Comparison of ENCODE assay signal across 12 cellular contexts in the genomic region with DNA sequence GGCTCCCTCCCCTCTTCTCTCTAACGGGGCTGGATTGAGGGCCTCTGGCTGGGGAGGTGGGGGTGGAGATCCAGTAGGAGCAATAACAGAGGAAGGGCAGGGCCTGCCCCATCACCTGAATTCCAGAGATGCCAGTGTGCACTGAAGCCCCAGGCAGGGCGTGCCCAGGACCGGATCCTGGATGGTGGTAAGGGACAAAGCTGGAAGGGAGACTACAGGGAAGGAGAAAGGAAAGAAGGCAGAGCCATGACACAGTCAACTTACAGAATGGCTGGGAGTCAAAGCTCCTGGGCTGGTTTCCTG. TPM values are rescaled to one million over a fixed set of nuclear protein-coding genes. Genes with fewer than 3 reads are reported as not detected.
DNase-seq lines count a peak whose midpoint lies in the region; ATAC-seq, FAIRE-seq and TF ChIP-seq lines count a peak whose summit lies in the region.
"Had no signal": no experiment of that assay in that cellular context is flagged by ENCODE, and none has a peak within 500 bp of the region (broad histone marks: within the 10 kb centered on the region; RNA-seq: fewer than 3 reads in every experiment).

No MANE protein-coding gene starts in this region.

- DNase-seq in activated naive CD4-positive, alpha-beta T cell treated with anti-CD3 and anti-CD28 coated beads for 36 hours: no peak
- no peak for DNase-seq in activated naive CD4-positive, alpha-beta T cell treated with anti-CD3 and anti-CD28 coated beads, Interleukin-2, amount 50 U/mL, for 72 hours (ENCODE audit: low spot score in 2 of 2)
- peak; percentile 30 for DNase-seq in HepG2 (ENCODE audit: low spot score)
- no peak for DNase-seq in tibial nerve (ENCODE audit: low spot score in 2 of 2)
- no peak for DNase-seq in medulla oblongata (ENCODE audit: extremely low spot score)
- no peak for DNase-seq in cortex of kidney (lab: John Stamatoyannopoulos, UW)
- DNase-seq: activated CD8-positive, alpha-beta T cell treated with anti-CD3 and anti-CD28 coated beads for 36 hours; naive B cell; stimulated activated naive CD4-positive, alpha-beta T cell treated with Interleukin-2 at 50 U/mL for 16 hours had no signal

- no peak for ATAC-seq in activated naive CD4-positive, alpha-beta T cell treated with anti-CD3 and anti-CD28 coated beads, Interleukin-2, amount 50 U/mL, for 72 hours
- ATAC-seq in HepG2 (peak; percentile 37), GM21515 (IDR thresholded peaks at IDR 0.05; ENCODE audit: unreplicated experiment) (no peak)
- ATAC-seq: activated CD8-positive, alpha-beta T cell treated with anti-CD3 and anti-CD28 coated beads for 36 hours had no signal

- H3K4me1 ChIP-seq in HepG2 (ENCODE audit: insufficient read depth, low read length) (peaks cover 57% of the 10 kb centered on the region), tibial nerve (peaks cover 0 to 72% (median 34%) of the 10 kb centered on the region in 4 donors)

- FAIRE-seq in HepG2 (lab: Jason Lieb, UNC): no peak
- FAIRE-seq: A204.1 had no signal

- H3K9me3 ChIP-seq in HepG2 (ENCODE audit: low read length) (no peaks in the 10 kb centered on the region), tibial nerve (no peaks in the 10 kb centered on the region)

- peak overlapping the region; percentile 49 for H2AFZ ChIP-seq in HepG2 (ENCODE audit: low read length)

- H3K27me3 Mint-ChIP-seq in activated naive CD4-positive, alpha-beta T cell treated with anti-CD3 and anti-CD28 coated beads for 36 hours (ENCODE audit: low read depth): no peaks in the 10 kb centered on the region
- H3K27me3 Mint-ChIP-seq: activated CD8-positive, alpha-beta T cell treated with anti-CD3 and anti-CD28 coated beads for 36 hours; naive B cell had no signal

- TF ChIP-seq EP300 in HepG2 (IDR thresholded peaks at IDR 0.05; ENCODE audit: low read depth in 2 of 2, low read length in 2 of 2) (no peak), HepG2 (CRISPR knock-in tag; IDR thresholded peaks at IDR 0.05; ENCODE audit: borderline replicate concordance) (no peak), tibial nerve (IDR thresholded peaks at IDR 0.05) (no peak)

- CTCF ChIA-PET in activated naive CD4-positive, alpha-beta T cell treated with anti-CD3 and anti-CD28 coated beads for 36 hours (lab: Charles Lee): no interaction called here
- CTCF ChIA-PET in HepG2 (lab: Yijun Ruan, JAX; ENCODE audit: low intra/inter-chr PET ratio, low total read pairs): no interaction called here

- TF ChIP-seq POLR2A in HepG2 (IDR thresholded peaks at IDR 0.05; ENCODE audit: insufficient read depth in 1 of 2, low read depth in 2 of 2, low read length in 2 of 2): no peak
- TF ChIP-seq POLR2A in tibial nerve (IDR thresholded peaks at IDR 0.05): no peak

- H3K4me1 Mint-ChIP-seq in activated naive CD4-positive, alpha-beta T cell treated with anti-CD3 and anti-CD28 coated beads for 36 hours (ENCODE audit: low read depth): peaks cover 41% of the 10 kb centered on the region

- H3K27ac ChIP-seq in cingulate gyrus (ENCODE audit: low read depth, low read length) (peak overlapping the region; percentile 96), HepG2 (ENCODE audit: extremely low read length, insufficient read depth, low read length) (peak overlapping the region; percentile 77), tibial nerve (peak overlapping the region; percentile 10 to 95 (median 78))

- TF ChIP-seq CTCF in HepG2 (CRISPR knock-in tag; IDR thresholded peaks at IDR 0.05) (no peak), tibial nerve (IDR thresholded peaks at IDR 0.05) (no peak)

- H3K4me3 ChIP-seq in HepG2 (replicated peaks in 1 of 3; ENCODE audit: insufficient read depth in 1 of 3, low read depth in 2 of 3, low read length in 3 of 3) (peak overlapping the region; percentile 58 to 78 (median 60)), tibial nerve (peak overlapping the region in 1 of 4 donors; percentile 20)

- 14% methylated on average over 3 of the region's 3 CpGs for WGBS in HepG2 (ENCODE audit: low lambda C conversion rate)
- 47 to 59% methylated on average over 3 of the region's 3 CpGs for WGBS in tibial nerve, 2 donors

- H3K79me2 ChIP-seq in HepG2 (ENCODE audit: insufficient read depth, low read length): peaks cover 17% of the 10 kb centered on the region

- H3K27me3 ChIP-seq in HepG2 (ENCODE audit: control insufficient read depth in 1 of 2, insufficient read depth in 2 of 2, low read length in 2 of 2) (no peaks in the 10 kb centered on the region; a peak in 1 of 5 replicates), tibial nerve (no peaks in the 10 kb centered on the region)

- no peaks in the 10 kb centered on the region for H4K20me1 ChIP-seq in HepG2 (ENCODE audit: insufficient read depth, low read length)

- H3K36me3 Mint-ChIP-seq in activated naive CD4-positive, alpha-beta T cell treated with anti-CD3 and anti-CD28 coated beads for 36 hours (ENCODE audit: low read depth): peaks cover 20% of the 10 kb centered on the region
- H3K36me3 Mint-ChIP-seq in activated naive CD4-positive, alpha-beta T cell treated with anti-CD3 and anti-CD28 coated beads, Interleukin-2, amount 50 U/mL, for 72 hours: peaks cover 27 to 37% of the 10 kb centered on the region in 2 donors
- H3K36me3 Mint-ChIP-seq: naive B cell had no signal

- H3K4me3 Mint-ChIP-seq in activated naive CD4-positive, alpha-beta T cell treated with anti-CD3 and anti-CD28 coated beads for 36 hours: no peak overlapping the region
- H3K4me3 Mint-ChIP-seq: activated CD8-positive, alpha-beta T cell treated with anti-CD3 and anti-CD28 coated beads for 36 hours had no signal

- TF ChIP-seq RAD21 in HepG2 (CRISPR knock-in tag; IDR thresholded peaks at IDR 0.05): no peak

- H3K36me3 ChIP-seq in HepG2 (replicated peaks in 1 of 2; ENCODE audit: control insufficient read depth in 1 of 2, insufficient read depth in 2 of 2, low read length in 2 of 2) (no peaks in the 10 kb centered on the region), tibial nerve (no peaks in the 10 kb centered on the region)

- H3K9me3 Mint-ChIP-seq in activated naive CD4-positive, alpha-beta T cell treated with anti-CD3 and anti-CD28 coated beads for 36 hours: peaks cover 6% of the 10 kb centered on the region
- H3K9me3 Mint-ChIP-seq in activated naive CD4-positive, alpha-beta T cell treated with anti-CD3 and anti-CD28 coated beads, Interleukin-2, amount 50 U/mL, for 72 hours: peaks cover 5 to 10% of the 10 kb centered on the region in 2 donors
- H3K9me3 Mint-ChIP-seq: naive B cell had no signal

- intact Hi-C loops in activated naive CD4-positive, alpha-beta T cell treated with anti-CD3 and anti-CD28 coated beads for 36 hours (cut with micrococcal nuclease): loop anchor here (10.0 kb wide), 1 partner anchor 1539 kb away; no protein-coding TSS in a partner anchor
- intact Hi-C loops in HepG2 (cut with micrococcal nuclease; ENCODE audit: unreplicated experiment): loop anchor here (2.0 kb wide), 3 partner anchors 23 to 95 kb away; a partner anchor contains a TSS

- in situ Hi-C loops in HepG2 (cut with HindIII; ENCODE audit: extremely low pct_ligation_motif_present, low pct_unique_long_range_greater_than_20kb): no loop called here

- H3K9ac ChIP-seq in HepG2 (ENCODE audit: insufficient read depth, low read depth, low read length): peak overlapping the region; percentile 76

- H3K4me2 ChIP-seq in HepG2 (ENCODE audit: low read depth, low read length): peak overlapping the region; percentile 98

- POLR2A ChIA-PET in HepG2 (lab: Yijun Ruan, JAX): interaction anchor here (1.1 kb wide), 1 partner anchor 22 kb away, joined by 8 read pairs; a partner anchor contains a TSS

- H3K27ac Mint-ChIP-seq in activated naive CD4-positive, alpha-beta T cell treated with anti-CD3 and anti-CD28 coated beads for 36 hours: peak overlapping the region; percentile 35
- peak overlapping the region in 1 of 2 donors; percentile 18 for H3K27ac Mint-ChIP-seq in activated naive CD4-positive, alpha-beta T cell treated with anti-CD3 and anti-CD28 coated beads, Interleukin-2, amount 50 U/mL, for 72 hours
- H3K27ac Mint-ChIP-seq: activated CD8-positive, alpha-beta T cell treated with anti-CD3 and anti-CD28 coated beads for 36 hours had no signal

- no TSS peak for BruUV-seq in HepG2 (replicated peaks; lab: Mats Ljungman, UMichigan)

RNA-seq across cellular contexts. Expression of a gene that starts 0.6 kb away (rescaled TPM):
- total RNA-seq in activated naive CD4-positive, alpha-beta T cell treated with anti-CD3 and anti-CD28 coated beads for 36 hours: under 1 TPM; 0.64 to 0.74 TPM
- total RNA-seq in activated naive CD4-positive, alpha-beta T cell treated with anti-CD3 and anti-CD28 coated beads, Interleukin-2, amount 50 U/mL, for 72 hours: 1 to 10 TPM; 1.3 to 1.6 TPM
- total RNA-seq in HepG2 (2016; rRNA removed; fragmentation: Illumina TruSeq; extraction: Trizol): 7.8 and 7.9 TPM in 2 replicates
- 3.6 and 5.1 TPM in 2 replicates for total RNA-seq in HepG2 (2016; cell fraction: cytosol; rRNA removed; fragmentation: Illumina TruSeq; extraction: Trizol; ENCODE audit: low read depth)
- total RNA-seq in HepG2 (2016; cell fraction: insoluble cytoplasmic fraction; rRNA removed; fragmentation: Illumina TruSeq; extraction: Trizol): 6.2 and 7.5 TPM in 2 replicates
- 5.7 and 6.4 TPM in 2 replicates for total RNA-seq in HepG2 (2016; cell fraction: membrane; rRNA removed; fragmentation: Illumina TruSeq; extraction: Trizol)
- 7.4 and 8.1 TPM in 2 replicates for total RNA-seq in HepG2 (2016; cell fraction: nucleus; rRNA removed; fragmentation: Illumina TruSeq; extraction: Trizol)
- polyA plus RNA-seq in HepG2 (2011; rRNA removed): 13.8 and 14.0 TPM in 2 replicates
- 15.4 and 16.1 TPM in 2 replicates for polyA plus RNA-seq in HepG2 (2011; cell fraction: cytosol; rRNA removed)
- 9.9 and 14.3 TPM in 2 replicates for polyA plus RNA-seq in HepG2 (2011; cell fraction: nucleus; rRNA removed)
- polyA plus RNA-seq in HepG2 (2012): 4.0 and 13.4 TPM in 2 replicates
- polyA plus RNA-seq in HepG2 (2016; cell fraction: cytosol; fragmentation: Illumina TruSeq; extraction: Trizol; ENCODE audit: low read depth): 2.7 and 4.4 TPM in 2 replicates
- polyA plus RNA-seq in HepG2 (2016; cell fraction: insoluble cytoplasmic fraction; fragmentation: Illumina TruSeq; extraction: Trizol; ENCODE audit: low read depth): 7.7 and 9.4 TPM in 2 replicates
- 6.6 and 7.0 TPM in 2 replicates for polyA plus RNA-seq in HepG2 (2016; cell fraction: membrane; fragmentation: Illumina TruSeq; extraction: Trizol; ENCODE audit: low read depth)
- polyA plus RNA-seq in HepG2 (2016; cell fraction: nucleus; fragmentation: Illumina TruSeq; extraction: Trizol; ENCODE audit: insufficient read depth, low read depth): 8.5 and 10.4 TPM in 2 replicates
- polyA minus RNA-seq in HepG2 (2011; rRNA and poly(A)+ RNA removed; ENCODE audit: low replicate concordance): 7.2 and 31.8 TPM in 2 replicates
- polyA minus RNA-seq in HepG2 (2011; cell fraction: cytosol; rRNA and poly(A)+ RNA removed): 4.9 and 5.5 TPM in 2 replicates
- polyA minus RNA-seq in HepG2 (2011; cell fraction: nucleus; rRNA and poly(A)+ RNA removed): 6.5 and 9.0 TPM in 2 replicates
- 10 to 100 TPM in 1 of 4 donors, 1 to 10 TPM in 3; 2.1 to 12.0 (median 6.4) TPM for total RNA-seq in tibial nerve

RNA-seq across cellular contexts. Expression of a gene that starts 2.7 kb away (rescaled TPM):
- 100 to 1,000 TPM; 116 to 124 TPM for total RNA-seq in activated naive CD4-positive, alpha-beta T cell treated with anti-CD3 and anti-CD28 coated beads for 36 hours
- total RNA-seq in activated naive CD4-positive, alpha-beta T cell treated with anti-CD3 and anti-CD28 coated beads, Interleukin-2, amount 50 U/mL, for 72 hours: 100 to 1,000 TPM in 1 of 2 donors, 10 to 100 TPM in 1; 82.0 to 118 TPM
- total RNA-seq in HepG2 (2016; rRNA removed; fragmentation: Illumina TruSeq; extraction: Trizol) (13.7 and 21.2 TPM in 2 replicates), tibial nerve (10 to 100 TPM; 18.4 to 25.2 (median 21.3) TPM)
- total RNA-seq in HepG2 (2016; cell fraction: cytosol; rRNA removed; fragmentation: Illumina TruSeq; extraction: Trizol; ENCODE audit: low read depth): 2.6 and 5.7 TPM in 2 replicates
- total RNA-seq in HepG2 (2016; cell fraction: insoluble cytoplasmic fraction; rRNA removed; fragmentation: Illumina TruSeq; extraction: Trizol): 13.6 and 24.5 TPM in 2 replicates
- 6.8 and 7.8 TPM in 2 replicates for total RNA-seq in HepG2 (2016; cell fraction: membrane; rRNA removed; fragmentation: Illumina TruSeq; extraction: Trizol)
- 18.2 and 18.9 TPM in 2 replicates for total RNA-seq in HepG2 (2016; cell fraction: nucleus; rRNA removed; fragmentation: Illumina TruSeq; extraction: Trizol)
- polyA plus RNA-seq in HepG2 (2011; rRNA removed): 9.0 and 10.2 TPM in 2 replicates
- 5.0 and 6.7 TPM in 2 replicates for polyA plus RNA-seq in HepG2 (2011; cell fraction: cytosol; rRNA removed)
- 17.0 and 18.3 TPM in 2 replicates for polyA plus RNA-seq in HepG2 (2011; cell fraction: nucleus; rRNA removed)
- 6.2 and 7.5 TPM in 2 replicates for polyA plus RNA-seq in HepG2 (2012)
- polyA plus RNA-seq in HepG2 (2016; cell fraction: cytosol; fragmentation: Illumina TruSeq; extraction: Trizol; ENCODE audit: low read depth): 1.1 and 1.3 TPM in 2 replicates
- 15.7 and 18.6 TPM in 2 replicates for polyA plus RNA-seq in HepG2 (2016; cell fraction: insoluble cytoplasmic fraction; fragmentation: Illumina TruSeq; extraction: Trizol; ENCODE audit: low read depth)
- polyA plus RNA-seq in HepG2 (2016; cell fraction: membrane; fragmentation: Illumina TruSeq; extraction: Trizol; ENCODE audit: low read depth): 4.5 and 4.8 TPM in 2 replicates
- polyA plus RNA-seq in HepG2 (2016; cell fraction: nucleus; fragmentation: Illumina TruSeq; extraction: Trizol; ENCODE audit: insufficient read depth, low read depth): 28.4 and 33.3 TPM in 2 replicates
- polyA minus RNA-seq in HepG2 (2011; rRNA and poly(A)+ RNA removed; ENCODE audit: low replicate concordance): 40.0 and 127 TPM in 2 replicates
- polyA minus RNA-seq in HepG2 (2011; cell fraction: cytosol; rRNA and poly(A)+ RNA removed): 9.3 and 18.6 TPM in 2 replicates
- polyA minus RNA-seq in HepG2 (2011; cell fraction: nucleus; rRNA and poly(A)+ RNA removed): 23.6 and 23.9 TPM in 2 replicates

RNA-seq across cellular contexts. Expression of a gene that starts 22.2 kb away (rescaled TPM):
- total RNA-seq in activated naive CD4-positive, alpha-beta T cell treated with anti-CD3 and anti-CD28 coated beads for 36 hours: 100 to 1,000 TPM; 186 to 187 TPM
- total RNA-seq in activated naive CD4-positive, alpha-beta T cell treated with anti-CD3 and anti-CD28 coated beads, Interleukin-2, amount 50 U/mL, for 72 hours: 100 to 1,000 TPM; 140 to 238 TPM
- total RNA-seq in HepG2 (2016; rRNA removed; fragmentation: Illumina TruSeq; extraction: Trizol) (31.5 and 64.6 TPM in 2 replicates), tibial nerve (100 to 1,000 TPM; 149 to 202 (median 161) TPM)
- total RNA-seq in HepG2 (2016; cell fraction: cytosol; rRNA removed; fragmentation: Illumina TruSeq; extraction: Trizol; ENCODE audit: low read depth): 20.3 and 21.6 TPM in 2 replicates
- total RNA-seq in HepG2 (2016; cell fraction: insoluble cytoplasmic fraction; rRNA removed; fragmentation: Illumina TruSeq; extraction: Trizol): 34.2 and 66.6 TPM in 2 replicates
- 21.6 and 25.7 TPM in 2 replicates for total RNA-seq in HepG2 (2016; cell fraction: membrane; rRNA removed; fragmentation: Illumina TruSeq; extraction: Trizol)
- 76.0 and 84.9 TPM in 2 replicates for total RNA-seq in HepG2 (2016; cell fraction: nucleus; rRNA removed; fragmentation: Illumina TruSeq; extraction: Trizol)
- 92.1 and 96.2 TPM in 2 replicates for polyA plus RNA-seq in HepG2 (2011; rRNA removed)
- polyA plus RNA-seq in HepG2 (2011; cell fraction: cytosol; rRNA removed): 77.4 and 78.9 TPM in 2 replicates
- polyA plus RNA-seq in HepG2 (2011; cell fraction: nucleus; rRNA removed): 175 and 195 TPM in 2 replicates
- polyA plus RNA-seq in HepG2 (2012): 62.6 and 63.0 TPM in 2 replicates
- 23.7 and 26.3 TPM in 2 replicates for polyA plus RNA-seq in HepG2 (2016; cell fraction: cytosol; fragmentation: Illumina TruSeq; extraction: Trizol; ENCODE audit: low read depth)
- polyA plus RNA-seq in HepG2 (2016; cell fraction: insoluble cytoplasmic fraction; fragmentation: Illumina TruSeq; extraction: Trizol; ENCODE audit: low read depth): 46.1 and 48.6 TPM in 2 replicates
- 24.7 and 25.7 TPM in 2 replicates for polyA plus RNA-seq in HepG2 (2016; cell fraction: membrane; fragmentation: Illumina TruSeq; extraction: Trizol; ENCODE audit: low read depth)
- 199 and 221 TPM in 2 replicates for polyA plus RNA-seq in HepG2 (2016; cell fraction: nucleus; fragmentation: Illumina TruSeq; extraction: Trizol; ENCODE audit: insufficient read depth, low read depth)
- polyA minus RNA-seq in HepG2 (2011; rRNA and poly(A)+ RNA removed; ENCODE audit: low replicate concordance): 43.6 and 115 TPM in 2 replicates
- polyA minus RNA-seq in HepG2 (2011; cell fraction: cytosol; rRNA and poly(A)+ RNA removed): 25.3 TPM in 2 replicates
- polyA minus RNA-seq in HepG2 (2011; cell fraction: nucleus; rRNA and poly(A)+ RNA removed): 32.3 and 47.2 TPM in 2 replicates

RNA-seq across cellular contexts. Expression of a gene that starts 30.5 kb away (rescaled TPM):
- total RNA-seq in activated naive CD4-positive, alpha-beta T cell treated with anti-CD3 and anti-CD28 coated beads for 36 hours: not detected
- total RNA-seq in activated naive CD4-positive, alpha-beta T cell treated with anti-CD3 and anti-CD28 coated beads, Interleukin-2, amount 50 U/mL, for 72 hours: under 1 TPM; 0.12 to 0.16 TPM
- not detected in 2 replicates for total RNA-seq in HepG2 (2016; rRNA removed; fragmentation: Illumina TruSeq; extraction: Trizol)
- not detected in 2 replicates for total RNA-seq in HepG2 (2016; cell fraction: cytosol; rRNA removed; fragmentation: Illumina TruSeq; extraction: Trizol; ENCODE audit: low read depth)
- not detected in 2 replicates for total RNA-seq in HepG2 (2016; cell fraction: insoluble cytoplasmic fraction; rRNA removed; fragmentation: Illumina TruSeq; extraction: Trizol)
- total RNA-seq in HepG2 (2016; cell fraction: membrane; rRNA removed; fragmentation: Illumina TruSeq; extraction: Trizol): not detected in 2 replicates
- not detected in 2 replicates for total RNA-seq in HepG2 (2016; cell fraction: nucleus; rRNA removed; fragmentation: Illumina TruSeq; extraction: Trizol)
- 0.01 TPM in 1 of 2 replicates, not detected in the other for polyA plus RNA-seq in HepG2 (2011; rRNA removed)
- not detected in 2 replicates for polyA plus RNA-seq in HepG2 (2011; cell fraction: cytosol; rRNA removed)
- polyA plus RNA-seq in HepG2 (2011; cell fraction: nucleus; rRNA removed): not detected in 2 replicates
- polyA plus RNA-seq in HepG2 (2012): not detected in 2 replicates
- not detected in 2 replicates for polyA plus RNA-seq in HepG2 (2016; cell fraction: cytosol; fragmentation: Illumina TruSeq; extraction: Trizol; ENCODE audit: low read depth)
- not detected in 2 replicates for polyA plus RNA-seq in HepG2 (2016; cell fraction: insoluble cytoplasmic fraction; fragmentation: Illumina TruSeq; extraction: Trizol; ENCODE audit: low read depth)
- polyA plus RNA-seq in HepG2 (2016; cell fraction: membrane; fragmentation: Illumina TruSeq; extraction: Trizol; ENCODE audit: low read depth): not detected in 2 replicates
- polyA plus RNA-seq in HepG2 (2016; cell fraction: nucleus; fragmentation: Illumina TruSeq; extraction: Trizol; ENCODE audit: insufficient read depth, low read depth): not detected in 2 replicates
- 0.07 TPM in 1 of 2 replicates, not detected in the other for polyA minus RNA-seq in HepG2 (2011; rRNA and poly(A)+ RNA removed; ENCODE audit: low replicate concordance)
- polyA minus RNA-seq in HepG2 (2011; cell fraction: cytosol; rRNA and poly(A)+ RNA removed): not detected in 2 replicates
- not detected in 2 replicates for polyA minus RNA-seq in HepG2 (2011; cell fraction: nucleus; rRNA and poly(A)+ RNA removed)
- total RNA-seq in tibial nerve: not detected
